Comparison of ENCODE assay signal across 8 cellular contexts in genomic region chr3:187738089-187738399, GRCh38. TPM values are rescaled to one million over a fixed set of nuclear protein-coding genes. Genes with fewer than 3 reads are reported as not detected.
DNase-seq lines count a peak whose midpoint lies in the region; ATAC-seq and TF ChIP-seq lines count a peak whose summit lies in the region.

No MANE protein-coding gene starts in this region.

- peaks cover 60% of the 10 kb centered on the region for H3K4me1 ChIP-seq in adipocyte (ENCODE audit: control insufficient read depth, insufficient read depth, low read length)

- H3K9ac ChIP-seq in adipocyte (ENCODE audit: low read length), result peak overlapping the region; percentile 98

- peak; percentile 31 for DNase-seq in NCI-H524 treated with DMSO at 0.1 percent for 48 hours (lab: John Stamatoyannopoulos, UW)
- DNase-seq in NCI-H524 (lab: John Stamatoyannopoulos, UW), result no peak
- DNase-seq in adipocyte (ENCODE audit: low read depth), result no peak
- DNase-seq in kidney epithelial cell (ENCODE audit: low read depth), result no peak
- DNase-seq in substantia nigra (lab: John Stamatoyannopoulos, UW), result peak in 1 of 49 donors; percentile 52
- no peak for DNase-seq in 8988T

- ATAC-seq in HG02571 (IDR thresholded peaks at IDR 0.05; ENCODE audit: unreplicated experiment), result no peak
- no peak for ATAC-seq in HG02973 (IDR thresholded peaks at IDR 0.05; ENCODE audit: unreplicated experiment)

- H3K9me3 ChIP-seq in adipocyte (ENCODE audit: control insufficient read depth, low read length), result no peaks in the 10 kb centered on the region

- peak overlapping the region; percentile 78 for H3K27ac ChIP-seq in substantia nigra (ENCODE audit: low read depth, low read length, poor library complexity, severe bottlenecking)

- H3K27me3 ChIP-seq in adipocyte (replicated peaks; ENCODE audit: control insufficient read depth, insufficient read depth, low read length) (no peaks in the 10 kb centered on the region), kidney epithelial cell (ENCODE audit: control insufficient read depth, insufficient read depth, low read length) (no peaks in the 10 kb centered on the region)

- TF ChIP-seq CTCF in kidney epithelial cell (IDR thresholded peaks at IDR 0.05; ENCODE audit: insufficient read depth, low read length, poor library complexity, severe bottlenecking), result no peak

- peaks cover 17% of the 10 kb centered on the region for H3K36me3 ChIP-seq in adipocyte (ENCODE audit: control insufficient read depth, insufficient read depth, low read length, severe bottlenecking)
- peaks cover 1% of the 10 kb centered on the region for H3K36me3 ChIP-seq in kidney epithelial cell (ENCODE audit: control insufficient read depth, insufficient read depth, low read length)

- H3K4me3 ChIP-seq in adipocyte (ENCODE audit: low read length) (peak overlapping the region; percentile 90), kidney epithelial cell (ENCODE audit: low read depth, low read length) (peak overlapping the region; percentile 42)

RNA-seq across cellular contexts. Expression of gene BCL6, which starts 7.2 kb away (rescaled TPM):
- 5.8 and 8.9 TPM in 2 replicates for total RNA-seq in kidney epithelial cell

RNA-seq across cellular contexts. Expression of gene RTP2, which starts 35.7 kb away (rescaled TPM):
- not detected in 2 replicates for total RNA-seq in kidney epithelial cell
